15 cellular contexts compared by ENCODE assay signal in genomic region chr13:78168981-78169380, GRCh38.
DNase-seq lines count a peak whose midpoint lies in the region; ATAC-seq and TF ChIP-seq lines count a peak whose summit lies in the region.
"Had no signal": no experiment of that assay in that cellular context is flagged by ENCODE, and none has a peak within 500 bp of the region (broad histone marks: within the 10 kb centered on the region; RNA-seq: fewer than 3 reads in every experiment).

No MANE protein-coding gene starts in this region.

- H3K36me3 ChIP-seq in HEK293 (ENCODE audit: control insufficient read depth in 2 of 2, insufficient read depth in 1 of 2, low read length in 2 of 2) (no peaks in the 10 kb centered on the region), endodermal cell (ENCODE audit: control insufficient read depth, insufficient read depth, low read length) (no peaks in the 10 kb centered on the region)

- H3K27ac ChIP-seq in HEK293 (ENCODE audit: extremely low read depth, low read depth, low read length) (no peak overlapping the region), endodermal cell (ENCODE audit: low read depth, low read length) (no peak overlapping the region)
- H3K27ac ChIP-seq: BLaER1 treated with 17β-estradiol and CSF1 and Interleukin-3, amounts not matched to agents 10 nM and 100 nM; HL-60 had no signal

- H3K27me3 Mint-ChIP-seq in endodermal cell (ENCODE audit: insufficient read depth) = no peaks in the 10 kb centered on the region

- H3K4me3 ChIP-seq in HEK293 (ENCODE audit: low read depth, low read length) (no peak overlapping the region), NB4 (ENCODE audit: low read depth, low read length) (no peak overlapping the region), endodermal cell (ENCODE audit: low read length) (no peak overlapping the region)
- H3K4me3 ChIP-seq: BLaER1 treated with 17β-estradiol and CSF1 and Interleukin-3, amounts not matched to agents 10 nM and 100 nM; K562 had no signal

- H3K36me3 Mint-ChIP-seq in endodermal cell (ENCODE audit: low read depth) = no peaks in the 10 kb centered on the region
- H3K36me3 Mint-ChIP-seq: CD8-positive, alpha-beta T cell had no signal

- H3K4me1 ChIP-seq in HEK293 (ENCODE audit: control insufficient read depth, insufficient read depth, low read length) (no peaks in the 10 kb centered on the region), endodermal cell (ENCODE audit: control insufficient read depth, insufficient read depth, low read length) (no peaks in the 10 kb centered on the region)
- H3K4me1 ChIP-seq: BLaER1 treated with 17β-estradiol and CSF1 and Interleukin-3, amounts not matched to agents 10 nM and 100 nM had no signal

- no peaks in the 10 kb centered on the region for H3K9me3 ChIP-seq in HEK293 (ENCODE audit: control insufficient read depth, insufficient read depth, low read depth, low read length)
- H3K9me3 ChIP-seq in endodermal cell (ENCODE audit: control insufficient read depth, low read length) = no peaks in the 10 kb centered on the region

- H3K27me3 ChIP-seq in endodermal cell (ENCODE audit: control insufficient read depth, insufficient read depth, low read length, poor library complexity, severe bottlenecking) = no peaks in the 10 kb centered on the region
- H3K27me3 ChIP-seq: BLaER1 treated with 17β-estradiol and CSF1 and Interleukin-3, amounts not matched to agents 10 nM and 100 nM had no signal

- 90 to 92% methylated on average over 2 to 4 of the region's 4 CpGs for WGBS in endodermal cell (ENCODE audit: insufficient coverage in 1 of 2, insufficient read length in 1 of 2), 2 experiments

- H3K4me3 Mint-ChIP-seq in endodermal cell = no peak overlapping the region
- H3K4me3 Mint-ChIP-seq: B cell; CD8-positive, alpha-beta T cell had no signal

- POLR2A ChIA-PET in HEK293 (lab: Yijun Ruan, JAX) = no interaction called here

- no peak for ATAC-seq in HG02588 (IDR thresholded peaks at IDR 0.05; ENCODE audit: unreplicated experiment)
- ATAC-seq: CD8-positive, alpha-beta T cell; HCT116; K562 had no signal

- TF ChIP-seq CTCF in HEK293 (tag by site-specific recombination; IDR thresholded peaks at IDR 0.05) = no peak
- no peak for TF ChIP-seq CTCF in NB4 (IDR thresholded peaks at IDR 0.05; ENCODE audit: low read depth, low read length)
- no peak for TF ChIP-seq CTCF in endodermal cell (conservative IDR thresholded peaks at IDR 0.05)

- H3K4me1 Mint-ChIP-seq in endodermal cell = no peaks in the 10 kb centered on the region
- H3K4me1 Mint-ChIP-seq: B cell had no signal

- DNase-seq in NB4 (ENCODE audit: low read depth) (peak; percentile 25), endodermal cell (peak; percentile 39), glomerular visceral epithelial cell (ENCODE audit: extremely low spot score) (no peak), SW 1271 (lab: John Stamatoyannopoulos, UW) (no peak)
- DNase-seq: Calu3; CD8-positive, alpha-beta T cell; GOT3; H7 had no signal

- no peak overlapping the region for H3K9ac ChIP-seq in endodermal cell (ENCODE audit: extremely low read depth, low read length, poor library complexity, severe bottlenecking)
- H3K9ac ChIP-seq: BLaER1 treated with 17β-estradiol and CSF1 and Interleukin-3, amounts not matched to agents 10 nM and 100 nM had no signal

- no peak for TF ChIP-seq POLR2A in NB4 (IDR thresholded peaks at IDR 0.05; ENCODE audit: extremely low read depth, insufficient read length)

- H3K9me3 Mint-ChIP-seq in endodermal cell = no peaks in the 10 kb centered on the region

- CTCF ChIA-PET in HEK293 (lab: Yijun Ruan, JAX) = no interaction called here

- H3K27ac Mint-ChIP-seq in endodermal cell = no peak overlapping the region
- H3K27ac Mint-ChIP-seq: B cell; CD8-positive, alpha-beta T cell had no signal

TF ChIP-seq in HEK293, 187 proteins besides CTCF, POLR2A, EP300 and RAD21:
- peak; percentile 67 for TF ChIP-seq SETDB1 (IDR thresholded peaks at IDR 0.05; ENCODE audit: insufficient read length, low read length)
- TF ChIP-seq TRIM28 (IDR thresholded peaks at IDR 0.05; ENCODE audit: borderline replicate concordance, low read length) = peak; percentile 84; the same call in 1 of the 2 replicates
- TF ChIP-seq OVOL3 (tag by site-specific recombination; IDR thresholded peaks at IDR 0.05) = no peak
- TF ChIP-seq ZNF169 (tag by site-specific recombination; IDR thresholded peaks at IDR 0.05) = no peak

Comparison
In these comparisons a context has a peak if more than half of its experiments do, and no peak if none do; other contexts are left out.
1. DNase-seq: peak in NB4 (single experiment) and endodermal cell (single experiment); none in glomerular visceral epithelial cell (single experiment) and SW 1271 (0 of 2).